In the genomic region with DNA sequence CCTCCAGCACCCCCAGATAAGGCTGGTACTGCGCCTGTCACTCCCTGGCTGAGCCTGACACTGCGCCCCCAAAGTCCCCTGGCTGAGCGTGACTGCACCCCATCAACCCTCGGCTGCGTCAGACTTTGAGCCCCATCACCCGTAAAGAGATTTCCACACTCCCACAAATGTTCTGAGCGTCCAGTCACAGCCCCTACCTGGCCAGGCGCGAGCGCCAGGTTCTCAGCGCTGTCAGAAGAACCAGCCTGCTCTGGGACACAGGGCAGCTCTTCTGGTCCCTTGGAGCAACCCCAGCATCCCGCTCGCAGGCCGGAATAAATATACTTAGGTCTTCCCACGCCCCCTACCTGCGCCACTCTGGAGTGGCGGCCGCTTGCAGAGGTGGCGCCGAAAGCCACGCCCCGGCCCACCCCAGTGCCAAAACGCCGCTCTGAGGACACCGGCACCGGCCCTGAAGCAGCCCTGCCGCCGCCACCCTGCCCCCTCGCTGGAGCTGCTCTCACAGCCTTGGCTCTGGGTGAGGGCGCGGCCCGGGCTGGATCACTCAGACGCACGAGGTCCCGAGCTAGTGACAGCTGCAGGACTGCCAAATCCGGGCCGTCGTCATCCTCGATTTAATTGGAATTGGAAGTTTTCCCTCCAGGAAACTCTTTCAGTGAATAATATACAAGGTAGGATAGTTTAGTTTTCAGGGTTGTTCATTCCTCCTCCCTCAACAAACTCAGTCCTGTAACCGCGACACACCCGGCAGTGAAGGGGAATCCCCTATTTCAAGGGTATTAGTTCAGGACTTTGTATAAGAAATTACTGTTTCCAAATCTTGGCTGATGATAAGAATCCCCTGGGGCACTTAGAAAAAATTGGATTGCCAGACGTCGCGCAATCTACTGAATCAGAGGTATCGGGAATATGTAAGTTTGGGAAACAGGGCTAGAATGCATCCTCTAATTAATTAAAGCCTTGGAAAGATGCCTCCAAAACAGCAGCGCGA, we compare ENCODE assay signal across 8 cellular contexts. TPM values are rescaled to one million over a fixed set of nuclear protein-coding genes. Genes with fewer than 3 reads are reported as not detected.
DNase-seq lines count a peak whose midpoint lies in the region; ATAC-seq and TF ChIP-seq lines count a peak whose summit lies in the region.

No MANE protein-coding gene starts in this region.

- H3K9me3 ChIP-seq in mononuclear cell (ENCODE audit: low read depth, low read length), result no peaks in the 10 kb centered on the region

- TF ChIP-seq CTCF in endothelial cell (IDR thresholded peaks at IDR 0.05; ENCODE audit: unreplicated experiment), result no peak

- peak overlapping the region; percentile 60 for H3K4me3 ChIP-seq in mononuclear cell (ENCODE audit: low read length)

- H3K27ac Mint-ChIP-seq in endothelial cell (ENCODE audit: unreplicated experiment), result peak overlapping the region; percentile 34

- peaks cover 6% of the 10 kb centered on the region for H3K27me3 ChIP-seq in mononuclear cell (ENCODE audit: insufficient read depth, low read length)

- peak overlapping the region; percentile 90 for H3K4me3 Mint-ChIP-seq in endothelial cell (ENCODE audit: unreplicated experiment)

- H3K9me3 Mint-ChIP-seq in endothelial cell (ENCODE audit: unreplicated experiment), result no peaks in the 10 kb centered on the region

- peaks cover 4% of the 10 kb centered on the region for H3K36me3 Mint-ChIP-seq in endothelial cell (ENCODE audit: low read depth, unreplicated experiment)

- H3K4me1 ChIP-seq in mononuclear cell (ENCODE audit: insufficient read depth, low read length), result peaks cover 50% of the 10 kb centered on the region

- H3K27me3 Mint-ChIP-seq in endothelial cell (ENCODE audit: unreplicated experiment), result peaks cover 4% of the 10 kb centered on the region

- peak; percentile 42 for ATAC-seq in HG02798 (IDR thresholded peaks at IDR 0.05; ENCODE audit: poor library complexity, unreplicated experiment)

- peaks cover 32% of the 10 kb centered on the region for H3K4me1 Mint-ChIP-seq in endothelial cell (ENCODE audit: unreplicated experiment)

- DNase-seq in NCI-H1417 (lab: John Stamatoyannopoulos, UW) (peak; percentile 2 to 80 (median 76)), NCI-H1417 treated with DMSO at 0.1 percent for 48 hours (lab: John Stamatoyannopoulos, UW) (no peak), NCI-H345 treated with DMSO at 0.1 percent for 48 hours (lab: John Stamatoyannopoulos, UW; ENCODE audit: unreplicated experiment) (peak; percentile 35), endothelial cell (ENCODE audit: low spot score) (peak; percentile 49)
- peak in 2 of 3 experiments; percentile 30 to 46 for DNase-seq in activated CD8-positive, alpha-beta memory T cell treated with anti-CD3 and anti-CD28 coated beads for 48 hours (ENCODE audit: low read depth in 2 of 3, low spot score in 2 of 3)
- peak; percentile 28 to 45 for DNase-seq in stimulated activated CD8-positive, alpha-beta memory T cell treated with anti-CD3 and anti-CD28 coated beads, Interleukin-4, amount 100 ng/mL, for 4 hours (ENCODE audit: low read depth in 2 of 2, low spot score in 1 of 2)

RNA-seq across cellular contexts. Expression of a gene that starts 1.2 kb away (rescaled TPM):
- 112 TPM for total RNA-seq in endothelial cell (ENCODE audit: unreplicated experiment)
- total RNA-seq in mononuclear cell, result 220 TPM
